In the genomic region with DNA sequence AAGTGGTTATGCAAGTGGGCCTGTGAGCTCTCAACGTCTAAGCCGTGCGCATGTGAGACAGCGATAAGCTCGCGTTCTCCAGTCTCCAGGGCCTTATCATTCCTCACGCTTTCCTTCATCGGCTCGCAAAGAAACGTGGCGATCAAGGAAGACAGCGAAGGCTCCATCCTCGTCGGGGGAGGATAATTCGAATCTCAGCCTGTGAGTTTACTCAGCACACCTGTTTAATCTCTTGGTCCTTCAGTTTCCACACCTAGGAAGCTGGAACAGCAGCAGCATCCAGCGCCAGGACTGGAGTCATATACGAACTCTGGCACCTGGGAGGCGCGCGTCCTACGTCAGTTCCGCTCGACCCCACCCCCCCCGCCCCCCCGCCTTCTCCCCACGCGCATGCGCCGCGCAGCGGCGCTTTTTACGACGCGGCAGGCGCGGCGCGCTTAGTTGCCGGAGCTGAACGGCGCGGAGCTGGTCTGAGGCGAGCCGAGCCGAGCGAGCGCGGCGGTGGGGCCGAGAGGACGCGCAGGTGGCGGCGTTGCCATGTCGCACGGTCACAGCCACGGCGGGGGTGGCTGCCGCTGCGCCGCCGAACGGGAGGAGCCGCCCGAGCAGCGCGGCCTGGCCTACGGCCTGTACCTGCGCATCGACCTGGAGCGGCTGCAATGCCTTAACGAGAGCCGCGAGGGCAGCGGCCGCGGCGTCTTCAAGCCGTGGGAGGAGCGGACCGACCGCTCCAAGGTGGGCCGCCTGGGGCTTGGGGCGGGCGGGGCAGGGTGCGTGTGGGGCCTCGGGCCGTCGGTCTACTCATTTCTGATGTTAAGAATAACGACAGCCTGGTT, we compare ENCODE assay signal across 8 cellular contexts. TPM values are rescaled to one million over a fixed set of nuclear protein-coding genes. Genes with fewer than 3 reads are reported as not detected.
A peak's percentile ranks its signal among the peaks of the same experiment; 100 is the strongest.
DNase-seq lines count a peak whose midpoint lies in the region; ATAC-seq and TF ChIP-seq lines count a peak whose summit lies in the region.

A gene with protein sequence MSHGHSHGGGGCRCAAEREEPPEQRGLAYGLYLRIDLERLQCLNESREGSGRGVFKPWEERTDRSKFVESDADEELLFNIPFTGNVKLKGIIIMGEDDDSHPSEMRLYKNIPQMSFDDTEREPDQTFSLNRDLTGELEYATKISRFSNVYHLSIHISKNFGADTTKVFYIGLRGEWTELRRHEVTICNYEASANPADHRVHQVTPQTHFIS (plus strand): TSS at position 440 of the 836 bp plus-strand sequence. CDS start 98 bp downstream, at position 538.

- H3K27ac Mint-ChIP-seq in chondrocyte (ENCODE audit: unreplicated experiment): peak within 1 kb of the TSS; percentile 99

- peaks cover 26% of the 10 kb centered on the region for H3K4me1 Mint-ChIP-seq in chondrocyte (ENCODE audit: low read depth)

- H3K9me3 ChIP-seq in AG04450 (ENCODE audit: control insufficient read depth, insufficient read depth, low read length): no peaks in the 10 kb centered on the region

- peak within 1 kb of the TSS; percentile 85 for H3K4me3 ChIP-seq in AG04450 (ENCODE audit: low read depth, low read length)

- H3K9me3 Mint-ChIP-seq in chondrocyte (ENCODE audit: low read depth): no peaks in the 10 kb centered on the region

- peak; percentile 68 for ATAC-seq in GM19025 (IDR thresholded peaks at IDR 0.05; ENCODE audit: low read depth, unreplicated experiment)
- peak; percentile 73 for ATAC-seq in HG03439 (IDR thresholded peaks at IDR 0.05; ENCODE audit: unreplicated experiment)

- H3K36me3 Mint-ChIP-seq in chondrocyte (ENCODE audit: low read depth): peaks cover 3% of the 10 kb centered on the region

- no peaks in the 10 kb centered on the region for H3K27me3 ChIP-seq in AG04450 (ENCODE audit: control insufficient read depth, insufficient read depth, low read length)

- CTCF ChIA-PET in AG04450 (lab: Charles Lee): interaction anchor here (0.9 to 1.4 kb wide), 2 partner anchors 91 to 139 kb away, joined by 3 read pairs; no protein-coding TSS in a partner anchor

- no peak for TF ChIP-seq CTCF in AG04450 (IDR thresholded peaks at IDR 0.05; ENCODE audit: low read depth, low read length)
- no peak for TF ChIP-seq CTCF in chondrocyte (IDR thresholded peaks at IDR 0.05)

- no peaks in the 10 kb centered on the region for H3K27me3 Mint-ChIP-seq in chondrocyte (ENCODE audit: low read depth)

- peak within 1 kb of the TSS; percentile 87 for H3K4me3 Mint-ChIP-seq in chondrocyte (ENCODE audit: unreplicated experiment)

- DNase-seq in AG04450 (ENCODE audit: low read depth, low spot score) (peak; percentile 46), NCI-H524 (lab: John Stamatoyannopoulos, UW) (peak; percentile 66 to 84), chondrocyte (ENCODE audit: low spot score) (no peak), kidney tubule cell (ENCODE audit: low spot score) (peak; percentile 89)
- peak; percentile 63 to 64 for DNase-seq in activated CD4-positive, alpha-beta T cell treated with anti-CD3 and anti-CD28 coated beads for 24 hours (ENCODE audit: low read depth in 2 of 2)
- DNase-seq in stimulated activated CD4-positive, alpha-beta T cell treated with anti-CD3 and anti-CD28 coated beads, Interleukin-1b, Interleukin-23, amount 100 ng/mL, for 1 hour (ENCODE audit: low read depth in 2 of 2): peak; percentile 48 to 56

- peak within 1 kb of the TSS; percentile 89 for H3K27ac ChIP-seq in AG04450 (ENCODE audit: low read depth, low read length)

- POLR2A ChIA-PET in AG04450 (lab: Yijun Ruan, JAX): interaction anchor here (0.6 to 1.4 kb wide), 6 partner anchors 10 to 442 kb away, joined by 3 to 8 read pairs (median 5); a partner anchor contains a TSS

RNA-seq across cellular contexts. Expression of the gene that starts here (rescaled TPM):
- 32.4 and 41.1 TPM in 2 replicates for polyA plus RNA-seq in AG04450 (2011; rRNA removed)
- polyA minus RNA-seq in AG04450 (2011; rRNA and poly(A)+ RNA removed): 7.8 and 8.3 TPM in 2 replicates
- 36.2 to 36.5 TPM (median 36.4 TPM) in 3 replicates for total RNA-seq in chondrocyte
